In the genomic region with DNA sequence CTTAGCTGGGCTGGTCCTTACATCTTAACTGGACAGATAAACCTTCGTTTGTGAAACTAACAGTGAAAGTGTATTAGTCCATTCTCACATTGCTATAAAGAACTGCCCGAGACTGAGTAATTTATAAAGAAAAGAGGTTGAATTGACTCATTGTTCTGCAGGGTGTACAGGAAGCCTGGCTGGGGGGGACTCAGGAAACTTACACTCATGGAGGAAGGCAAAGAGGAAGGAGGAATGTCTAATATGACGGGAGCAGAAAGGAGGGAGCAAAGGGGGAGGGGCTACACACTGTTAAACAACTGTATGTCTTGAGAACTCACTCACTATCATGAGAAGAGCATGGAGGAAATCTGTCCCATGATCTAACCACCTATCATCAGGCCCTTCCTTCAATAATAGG, we compare ENCODE assay signal across 18 cellular contexts.
"Had no signal": no experiment of that assay in that cellular context is flagged by ENCODE, and none has a peak within 500 bp of the region (broad histone marks: within the 10 kb centered on the region; RNA-seq: fewer than 3 reads in every experiment).

No MANE protein-coding gene starts in this region.

- H3K4me1 ChIP-seq: gastroesophageal sphincter, left lung, lower lobe of right lung, psoas muscle, spleen, tibial artery, upper lobe of left lung, uterus had no signal

- H3K27me3 ChIP-seq: gastroesophageal sphincter, left lung, neutrophil, spleen, tibial artery, upper lobe of left lung, uterus had no signal

- H3K4me3 ChIP-seq: coronary artery, gastroesophageal sphincter, left lung, lower lobe of right lung, psoas muscle, spleen, tibial artery, upper lobe of left lung, uterus had no signal

- H3K9me3 ChIP-seq: lower lobe of right lung, neutrophil, tibial artery, uterus had no signal

- H3K27ac ChIP-seq: coronary artery, gastroesophageal sphincter, left lung, lower lobe of right lung, neutrophil, psoas muscle, spleen, tibial artery, upper lobe of left lung, uterus had no signal

- H3K36me3 ChIP-seq: gastroesophageal sphincter, left lung, lower lobe of right lung, neutrophil, spleen, tibial artery, upper lobe of left lung, uterus had no signal

- DNase-seq: effector memory CD4-positive, alpha-beta T cell; immature natural killer cell; left lung; lower lobe of right lung; mesenchymal stem cell; midbrain; naive B cell; psoas muscle; spleen; stimulated activated CD4-positive, alpha-beta T cell treated with anti-CD3 and anti-CD28 coated beads, Interleukin-15, amount 100 ng/mL, for 24 hours; stimulated activated CD4-positive, alpha-beta T cell treated with anti-CD3 and anti-CD28 coated beads, Interleukin-1b, Interleukin-23, amount 100 ng/mL, for 48 hours; stimulated activated CD4-positive, alpha-beta T cell treated with anti-CD3 and anti-CD28 coated beads, Interleukin-4, amount 100 ng/mL, for 24 hours; tibial artery; upper lobe of left lung; uterus had no signal
